ENCODE assay signal across 1 cellular context in the genomic region with DNA sequence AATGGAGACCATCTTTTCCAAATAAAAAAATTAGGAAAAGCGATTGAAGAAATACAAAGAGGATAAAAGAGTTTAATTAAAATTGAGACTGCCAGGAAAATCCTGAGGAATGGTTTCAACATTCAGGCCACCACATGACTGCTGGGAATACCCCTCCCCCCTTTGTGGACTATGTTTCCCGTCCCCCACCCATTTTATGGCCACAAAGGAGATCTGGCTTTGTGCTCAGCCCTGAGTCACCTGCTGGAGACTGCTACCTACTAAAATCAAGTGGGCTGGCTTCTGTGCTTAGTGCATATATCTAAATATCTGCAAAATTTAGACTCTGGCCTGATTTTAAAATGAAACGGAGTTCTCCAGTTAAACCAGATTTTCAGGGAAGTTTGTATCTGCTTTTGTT.
TF ChIP-seq lines count a peak whose summit lies in the region.

No MANE protein-coding gene starts in this region.

TF ChIP-seq in neural cell, 6 proteins besides CTCF, POLR2A, EP300 and RAD21 (continued from another document):
- no peak for TF ChIP-seq MXI1 (conservative IDR thresholded peaks at IDR 0.05; ENCODE audit: poor library complexity, severe bottlenecking)
- no peak for TF ChIP-seq TAF1 (IDR thresholded peaks at IDR 0.05; ENCODE audit: low read depth)
